14 cellular contexts compared by ENCODE assay signal in the genomic region with DNA sequence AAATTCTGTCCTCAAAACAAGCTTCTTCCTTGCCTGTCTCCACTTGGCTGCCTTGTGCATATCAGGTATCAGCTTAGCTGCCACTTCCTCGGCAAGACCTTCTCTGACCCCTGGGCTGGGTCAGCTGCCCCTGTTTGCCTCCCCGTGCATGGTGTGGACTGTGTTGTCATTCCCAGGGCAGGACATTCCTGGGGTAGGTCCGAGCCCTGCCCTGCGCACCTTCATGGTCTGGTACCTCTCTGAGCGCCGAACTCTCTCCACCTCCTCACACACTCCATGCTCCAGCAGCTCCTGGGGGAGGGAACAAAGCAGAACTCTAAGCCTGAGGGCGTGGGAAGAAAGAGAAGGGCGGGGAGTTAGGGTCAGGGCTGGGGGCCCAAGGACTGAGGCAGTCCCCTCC. TPM values are rescaled to one million over a fixed set of nuclear protein-coding genes. Genes with fewer than 3 reads are reported as not detected.
DNase-seq lines count a peak whose midpoint lies in the region; ATAC-seq and TF ChIP-seq lines count a peak whose summit lies in the region.
"Had no signal": no experiment of that assay in that cellular context is flagged by ENCODE, and none has a peak within 500 bp of the region (broad histone marks: within the 10 kb centered on the region; RNA-seq: fewer than 3 reads in every experiment).

No MANE protein-coding gene starts in this region.

- no peaks in the 10 kb centered on the region for H3K27me3 ChIP-seq in right atrium auricular region
- no peaks in the 10 kb centered on the region for H3K27me3 ChIP-seq in psoas muscle (ENCODE audit: insufficient read depth in 3 of 3, low read length in 2 of 3)
- H3K27me3 ChIP-seq: ovary had no signal

- 46 to 71% (median 51%) methylated on average over 8 of the region's 8 CpGs for WGBS in psoas muscle, 3 donors
- WGBS in lower leg skin, 2 donors, result 84 to 95% methylated on average over 8 of the region's 8 CpGs

- H3K27me3 Mint-ChIP-seq in CD14-positive monocyte (ENCODE audit: low read depth in 3 of 3), result peaks cover 0 to 6% (median 0%) of the 10 kb centered on the region in 3 donors
- H3K27me3 Mint-ChIP-seq: activated CD4-positive, alpha-beta T cell treated with anti-CD3 and anti-CD28 coated beads, Interleukin-2, amount 10 ng/mL, durations not matched to agents 24 days and 14 days had no signal

- H3K4me3 ChIP-seq in right atrium auricular region (no peak overlapping the region), psoas muscle (no peak overlapping the region), lower leg skin (ENCODE audit: low read depth, poor library complexity, severe bottlenecking) (no peak overlapping the region)
- H3K4me3 ChIP-seq: ovary had no signal

- no peak for TF ChIP-seq CTCF in CD14-positive monocyte (IDR thresholded peaks at IDR 0.05)
- no peak for TF ChIP-seq CTCF in right atrium auricular region (IDR thresholded peaks at IDR 0.05)
- no peak for TF ChIP-seq CTCF in psoas muscle (IDR thresholded peaks at IDR 0.05)
- no peak for TF ChIP-seq CTCF in lower leg skin (IDR thresholded peaks at IDR 0.05)

- intact Hi-C loops in CD14-positive monocyte (cut with micrococcal nuclease) (no loop called here), psoas muscle (cut with DNase I) (no loop called here), lower leg skin (cut with DNase I; ENCODE audit: low total_unique reads) (no loop called here)

- no peaks in the 10 kb centered on the region for H3K9me3 ChIP-seq in KOPT-K1 (ENCODE audit: insufficient read depth, low read length, poor library complexity, severe bottlenecking)
- H3K9me3 ChIP-seq in right atrium auricular region, result no peaks in the 10 kb centered on the region
- H3K9me3 ChIP-seq in psoas muscle, result no peaks in the 10 kb centered on the region
- H3K9me3 ChIP-seq: ovary had no signal

- peaks cover 76% of the 10 kb centered on the region for H3K36me3 ChIP-seq in KOPT-K1 (ENCODE audit: insufficient read depth, low read length)
- peaks cover 61% of the 10 kb centered on the region for H3K36me3 ChIP-seq in right atrium auricular region
- H3K36me3 ChIP-seq in psoas muscle (ENCODE audit: insufficient read depth in 1 of 2, low read depth in 1 of 2), result peaks cover 2 to 68% of the 10 kb centered on the region in 2 donors
- H3K36me3 ChIP-seq: ovary had no signal

- TF ChIP-seq POLR2A in lower leg skin (IDR thresholded peaks at IDR 0.05), result no peak

- H3K36me3 Mint-ChIP-seq in CD14-positive monocyte, result peaks cover 57 to 69% of the 10 kb centered on the region in 2 donors

- peak in 1 of 4 donors; percentile 19 for ATAC-seq in psoas muscle
- ATAC-seq in GM18511 (IDR thresholded peaks at IDR 0.05; ENCODE audit: unreplicated experiment), result no peak

- H3K4me1 ChIP-seq in right atrium auricular region (peaks cover 0 to 79% of the 10 kb centered on the region in 2 donors), psoas muscle (peaks cover 48% of the 10 kb centered on the region)

- peaks cover 38% of the 10 kb centered on the region for H3K4me1 Mint-ChIP-seq in CD14-positive monocyte

- no peaks in the 10 kb centered on the region for H3K9me3 Mint-ChIP-seq in CD14-positive monocyte
- H3K9me3 Mint-ChIP-seq: activated CD4-positive, alpha-beta T cell treated with anti-CD3 and anti-CD28 coated beads, Interleukin-2, amount 10 ng/mL, durations not matched to agents 24 days and 14 days had no signal

- no peak for DNase-seq in CD14-positive monocyte (ENCODE audit: low spot score)
- no peak for DNase-seq in right atrium auricular region (ENCODE audit: low spot score)
- peak in 1 of 2 donors; percentile 53 for DNase-seq in psoas muscle
- no peak for DNase-seq in HuH-7.5 (ENCODE audit: low spot score)
- no peak for DNase-seq in lower leg skin (ENCODE audit: low spot score in 2 of 2)
- DNase-seq: activated CD4-positive, alpha-beta T cell treated with anti-CD3 and anti-CD28 coated beads, Interleukin-2, amount 10 ng/mL, durations not matched to agents 24 days and 14 days; DMS53; erythroblast; NCI-H146; NCI-H446; SHP77 treated with DMSO at 0.1 percent for 48 hours had no signal

- peak overlapping the region; percentile 100 for H3K27ac ChIP-seq in KOPT-K1 (ENCODE audit: low read depth, low read length, poor library complexity, severe bottlenecking)
- H3K27ac ChIP-seq in right atrium auricular region, result peak overlapping the region; percentile 92 to 93
- H3K27ac ChIP-seq in psoas muscle, result peak overlapping the region; percentile 83
- H3K27ac ChIP-seq: ovary had no signal

- no peak overlapping the region for H3K4me3 Mint-ChIP-seq in CD14-positive monocyte
- H3K4me3 Mint-ChIP-seq: activated CD4-positive, alpha-beta T cell treated with anti-CD3 and anti-CD28 coated beads, Interleukin-2, amount 10 ng/mL, durations not matched to agents 24 days and 14 days had no signal

- H3K27ac Mint-ChIP-seq in CD14-positive monocyte, result peak overlapping the region in 4 of 7 donors; percentile 6 to 83 (median 74)

RNA-seq across cellular contexts. Expression of gene POLM, which starts 3.8 kb away (rescaled TPM):
- polyA plus RNA-seq in CD14-positive monocyte (1 to 10 TPM; 4.8 TPM), psoas muscle (1 to 10 TPM; 7.1 to 9.6 (median 7.1) TPM)
- total RNA-seq in right atrium auricular region (10 to 100 TPM; 18.5 to 31.3 TPM), psoas muscle (10 to 100 TPM in 3 of 4 donors, 1 to 10 TPM in 1; 7.7 to 13.1 (median 10.4) TPM), lower leg skin (100 to 1,000 TPM in 1 of 4 donors, 10 to 100 TPM in 3; 31.0 to 110 (median 43.6) TPM)

RNA-seq across cellular contexts. Expression of gene PGAM2, which starts 13.2 kb away (rescaled TPM):
- not detected for polyA plus RNA-seq in CD14-positive monocyte
- 1,000 to 10,000 TPM in 1 of 2 donors, 100 to 1,000 TPM in 1; 680 to 2,809 TPM for total RNA-seq in right atrium auricular region
- total RNA-seq in psoas muscle, result 100 to 1,000 TPM; 214 to 449 (median 298) TPM
- 1,000 to 10,000 TPM in 1 of 3 donors, 100 to 1,000 TPM in 2; 285 to 1,581 (median 569) TPM for polyA plus RNA-seq in psoas muscle
- total RNA-seq in lower leg skin, result 1 to 10 TPM in 3 of 4 donors, under 1 TPM in 1; 0.75 to 7.9 (median 3.6) TPM

RNA-seq across cellular contexts. Expression of gene AEBP1, which starts 25.6 kb away (rescaled TPM):
- polyA plus RNA-seq in CD14-positive monocyte (not detected), psoas muscle (1 to 10 TPM; 2.8 to 7.8 (median 5.9) TPM)
- total RNA-seq in right atrium auricular region (100 to 1,000 TPM in 1 of 2 donors, 10 to 100 TPM in 1; 84.4 to 193 TPM), psoas muscle (10 to 100 TPM in 3 of 4 donors, 1 to 10 TPM in 1; 6.9 to 22.0 (median 14.6) TPM), lower leg skin (100 to 1,000 TPM in 1 of 4 donors, 10 to 100 TPM in 3; 52.6 to 134 (median 54.6) TPM)

RNA-seq across cellular contexts. Expression of gene DBNL, which starts 34.0 kb away (rescaled TPM):
- 100 to 1,000 TPM; 304 to 321 TPM for polyA plus RNA-seq in CD14-positive monocyte
- total RNA-seq in right atrium auricular region, result 10 to 100 TPM; 31.4 to 66.2 TPM
- total RNA-seq in psoas muscle, result 10 to 100 TPM; 33.4 to 45.1 (median 38.7) TPM
- polyA plus RNA-seq in psoas muscle, result 10 to 100 TPM; 35.5 to 66.7 (median 53.0) TPM
- total RNA-seq in lower leg skin, result 100 to 1,000 TPM in 3 of 4 donors, 10 to 100 TPM in 1; 81.3 to 122 (median 106) TPM

RNA-seq across cellular contexts. Expression of gene POLD2, which starts 44.8 kb away (rescaled TPM):
- polyA plus RNA-seq in CD14-positive monocyte (10 to 100 TPM; 24.1 to 25.7 TPM), psoas muscle (10 to 100 TPM; 57.3 to 87.1 (median 81.3) TPM)
- total RNA-seq in right atrium auricular region (10 to 100 TPM; 71.4 to 76.5 TPM), psoas muscle (100 to 1,000 TPM in 3 of 4 donors, 10 to 100 TPM in 1; 79.2 to 127 (median 119) TPM), lower leg skin (10 to 100 TPM; 50.8 to 69.0 (median 58.7) TPM)

Comparison
In these comparisons a context has a peak if more than half of its experiments do, and no peak if none do; other contexts are left out.
1. RNA of gene PGAM2, which starts 13.2 kb away (total RNA-seq): 680 to 2,809 TPM in right atrium auricular region and 214 to 449 TPM in psoas muscle; 0.75 to 7.9 TPM in lower leg skin; every median in the first group is over 10 times any median in the second.
2. Peak in every context shown above with its lines, with median percentiles within 50 percentile points of each other: H3K27ac ChIP-seq.